Comparison of ENCODE assay signal across 9 cellular contexts in genomic region chr16:87635541-87636049, GRCh38. TPM values are rescaled to one million over a fixed set of nuclear protein-coding genes. Genes with fewer than 3 reads are reported as not detected.
DNase-seq lines count a peak whose midpoint lies in the region; ATAC-seq and TF ChIP-seq lines count a peak whose summit lies in the region.
"Had no signal": no experiment of that assay in that cellular context is flagged by ENCODE, and none has a peak within 500 bp of the region (broad histone marks: within the 10 kb centered on the region; RNA-seq: fewer than 3 reads in every experiment).

No MANE protein-coding gene starts in this region.

- H3K9me3 ChIP-seq in ovary: peaks cover 0 to 3% of the 10 kb centered on the region in 2 donors
- no peaks in the 10 kb centered on the region for H3K9me3 ChIP-seq in thyroid gland

- peak; percentile 84 for DNase-seq in Calu3
- DNase-seq in HuH-7 (ENCODE audit: low spot score): peak; percentile 95
- DNase-seq in SHP77 treated with DMSO at 0.1 percent for 48 hours (lab: John Stamatoyannopoulos, UW): peak; percentile 66
- peak; percentile 53 for DNase-seq in activated T-helper 9 cell treated with anti-CD3 and anti-CD28 coated beads, Interleukin-2, amount 50 U/mL, for 16 hours (ENCODE audit: low read depth)
- DNase-seq in fibroblast of villous mesenchyme (ENCODE audit: low read depth): peak; percentile 27
- DNase-seq in ovary: peak; percentile 47 to 75 (median 69)
- DNase-seq in thyroid gland: peak; percentile 47 to 65

- TF ChIP-seq CTCF in Calu3 (IDR thresholded peaks at IDR 0.05; ENCODE audit: unreplicated experiment): peak; percentile 84
- peak; percentile 51 for TF ChIP-seq CTCF in fibroblast of villous mesenchyme (IDR thresholded peaks at IDR 0.05; ENCODE audit: insufficient read depth, low read depth, low read length)
- TF ChIP-seq CTCF in ovary (IDR thresholded peaks at IDR 0.05): peak; percentile 35 to 38 (median 37)
- TF ChIP-seq CTCF in thyroid gland (IDR thresholded peaks at IDR 0.05): peak in 5 of 6 experiments; percentile 18 to 63 (median 49)

- ATAC-seq in GM18505 (IDR thresholded peaks at IDR 0.05; ENCODE audit: unreplicated experiment): no peak

- H3K4me1 ChIP-seq in ovary (ENCODE audit: insufficient read depth) (no peaks in the 10 kb centered on the region), thyroid gland (peaks cover 9 to 13% of the 10 kb centered on the region in 2 donors)

- peaks cover 3% of the 10 kb centered on the region for H3K9me3 Mint-ChIP-seq in Calu3 (ENCODE audit: low read depth, unreplicated experiment)

- 6 to 11% (median 8%) methylated on average over 17 to 23 of the region's 23 CpGs for WGBS in ovary, 3 donors
- 4 to 16% methylated on average over 9 to 20 of the region's 23 CpGs for WGBS in thyroid gland, 2 donors

- H3K27me3 ChIP-seq in ovary: no peaks in the 10 kb centered on the region
- no peaks in the 10 kb centered on the region for H3K27me3 ChIP-seq in thyroid gland

- TF ChIP-seq EP300 in ovary (IDR thresholded peaks at IDR 0.05): no peak

- H3K36me3 ChIP-seq in ovary (no peaks in the 10 kb centered on the region), thyroid gland (no peaks in the 10 kb centered on the region)

- CTCF ChIA-PET in Calu3 (lab: Charles Lee): interaction anchor here (0.6 to 2.8 kb wide), 26 partner anchors 9 to 574 kb away, joined by 3 to 57 read pairs (median 6); partner anchors contain the start of genes C16orf95 and FBXO31

- peaks cover 79% of the 10 kb centered on the region for H3K27me3 Mint-ChIP-seq in Calu3 (ENCODE audit: unreplicated experiment)

- intact Hi-C loops in Calu3 (cut with micrococcal nuclease; ENCODE audit: unreplicated experiment): loop anchor here (1.0 to 10.0 kb wide), 6 partner anchors 47 to 321 kb away; partner anchors contain the start of gene C16orf95
- intact Hi-C loops in ovary (cut with DNase I): loop anchor here (5.0 to 10.0 kb wide), 6 partner anchors 48 to 243 kb away; partner anchors contain the start of gene MAP1LC3B (in 1 of the 4)
- intact Hi-C loops in thyroid gland (cut with DNase I): loop anchor here (10.0 kb wide), 2 partner anchors 221 to 311 kb away; no protein-coding TSS in a partner anchor

- peaks cover 7% of the 10 kb centered on the region for H3K36me3 Mint-ChIP-seq in Calu3 (ENCODE audit: insufficient read depth, unreplicated experiment)

- no peak overlapping the region for H3K4me3 ChIP-seq in fibroblast of villous mesenchyme (ENCODE audit: low read depth, low read length)
- H3K4me3 ChIP-seq in ovary: no peak overlapping the region
- no peak overlapping the region for H3K4me3 ChIP-seq in thyroid gland (replicated peaks in 1 of 3)

- H3K4me1 Mint-ChIP-seq in Calu3 (ENCODE audit: low read depth, unreplicated experiment): no peaks in the 10 kb centered on the region

- H3K27ac ChIP-seq in ovary: no peak overlapping the region
- no peak overlapping the region for H3K27ac ChIP-seq in thyroid gland

- peak overlapping the region; percentile 67 for H3K4me3 Mint-ChIP-seq in Calu3 (ENCODE audit: low read depth, unreplicated experiment)

- BruUV-seq in Calu3 (replicated peaks; lab: Mats Ljungman, UMichigan): no TSS peak

- TF ChIP-seq POLR2A in ovary (IDR thresholded peaks at IDR 0.05): no peak
- no peak for TF ChIP-seq POLR2A in thyroid gland (IDR thresholded peaks at IDR 0.05)
- no peak for TF ChIP-seq POLR2A in GM18505 (IDR thresholded peaks at IDR 0.05; ENCODE audit: borderline replicate concordance, extremely low read depth, insufficient read depth, insufficient read length)

- no peak overlapping the region for H3K27ac Mint-ChIP-seq in Calu3 (ENCODE audit: unreplicated experiment)

RNA-seq across cellular contexts. Expression of gene JPH3, which starts 33.3 kb away (rescaled TPM):
- total RNA-seq in Calu3 (2022) (0.57 and 1.2 TPM in 2 replicates), fibroblast of villous mesenchyme (not detected in 2 replicates), ovary (under 1 TPM in 4 of 7 donors, not detected in 3; 0.11 to 0.62 (median 0.47) TPM), thyroid gland (1 to 10 TPM in 1 of 4 donors, under 1 TPM in 2, not detected in 1; 0.22 to 1.1 (median 0.29) TPM)
- polyA plus RNA-seq in ovary: under 1 TPM; 0.22 to 0.23 TPM
- total RNA-seq: T-helper 2 cell treated with Interferon-gamma antibody and Interleukin-4, amounts not matched to agents 100 ng/mL and 5 ng/mL, for 36 hours had no signal

Comparison
In these comparisons a context has a peak if more than half of its experiments do, and no peak if none do; other contexts are left out.
1. DNase-seq: peak in every context shown above with its lines; median percentile 95 in HuH-7; 84 in Calu3; 69 in ovary; 66 in SHP77 treated with DMSO at 0.1 percent for 48 hours; 56 in thyroid gland; 53 in activated T-helper 9 cell treated with anti-CD3 and anti-CD28 coated beads, Interleukin-2, amount 50 U/mL, for 16 hours; 27 in fibroblast of villous mesenchyme.